Comparison of ENCODE assay signal across 8 cellular contexts in genomic region chr16:70064841-70065370, GRCh38. TPM values are rescaled to one million over a fixed set of nuclear protein-coding genes. Genes with fewer than 3 reads are reported as not detected.
A peak's percentile ranks its signal among the peaks of the same experiment; 100 is the strongest.
DNase-seq lines count a peak whose midpoint lies in the region; ATAC-seq and TF ChIP-seq lines count a peak whose summit lies in the region.
"Not testable (repeated sequence)": the region's sequence is repeated elsewhere in the genome, so short reads cannot be mapped to it uniquely, and the experiment has no call there.

No MANE protein-coding gene starts in this region.

- not testable (repeated sequence) for H3K27me3 Mint-ChIP-seq in WTC11 (ENCODE audit: low read depth)

- POLR2A ChIA-PET in WTC11 (lab: Charles Lee) = not testable (repeated sequence)

- not testable (repeated sequence) for TF ChIP-seq CTCF in GM20000 (IDR thresholded peaks at IDR 0.05; ENCODE audit: extremely low read depth, missing control alignments); WTC11 (IDR thresholded peaks at IDR 0.05)
- peak in 3 of 4 experiments; percentile 13 to 18 (median 15) for TF ChIP-seq CTCF in gastroesophageal sphincter (IDR thresholded peaks at IDR 0.05)

- peak overlapping the region; percentile 82 for H3K4me3 Mint-ChIP-seq in WTC11

- H3K4me1 Mint-ChIP-seq in WTC11 = peaks cover 15% of the 10 kb centered on the region

- H3K27ac ChIP-seq in gastroesophageal sphincter (peak overlapping the region; percentile 74 to 92 (median 90)), muscle layer of duodenum (ENCODE audit: low read length) (peak overlapping the region; percentile 31)

- H3K9me3 Mint-ChIP-seq in WTC11 = not testable (repeated sequence)

- TF ChIP-seq POLR2A in gastroesophageal sphincter (IDR thresholded peaks at IDR 0.05) = not testable (repeated sequence)

- not testable (repeated sequence) for ATAC-seq in WTC11
- ATAC-seq in gastroesophageal sphincter = peak; percentile 44

- not testable (repeated sequence) for H3K27me3 ChIP-seq in adipocyte (replicated peaks; ENCODE audit: control insufficient read depth, insufficient read depth, low read length); gastroesophageal sphincter; muscle layer of duodenum (ENCODE audit: low read depth, low read length)

- peak overlapping the region; percentile 72 for H3K9ac ChIP-seq in adipocyte (ENCODE audit: low read length)

- CTCF ChIA-PET in WTC11 (lab: Charles Lee) = not testable (repeated sequence)

- H3K4me1 ChIP-seq in adipocyte (ENCODE audit: control insufficient read depth, insufficient read depth, low read length); muscle layer of duodenum (ENCODE audit: control insufficient read depth in 1 of 2, insufficient read depth in 2 of 2, low read length in 2 of 2): not testable (repeated sequence)
- peaks cover 0 to 32% (median 0%) of the 10 kb centered on the region in 3 donors for H3K4me1 ChIP-seq in gastroesophageal sphincter

- H3K36me3 ChIP-seq in adipocyte (ENCODE audit: control insufficient read depth, insufficient read depth, low read length, severe bottlenecking); gastroesophageal sphincter; muscle layer of duodenum (ENCODE audit: control insufficient read depth in 1 of 2, insufficient read depth in 2 of 2, low read length in 2 of 2): not testable (repeated sequence)

- DNase-seq in AG08395 (ENCODE audit: low spot score) (peak; percentile 2), GM20000 (ENCODE audit: low spot score) (peak; percentile 10), LHCN-M2 (ENCODE audit: low read depth) (peak; percentile 3), WTC11 (ENCODE audit: low spot score) (peak; percentile 20), adipocyte (ENCODE audit: low read depth) (peak; percentile 68)
- DNase-seq in stimulated activated CD4-positive, alpha-beta T cell treated with anti-CD3 and anti-CD28 coated beads, Interleukin-4, amount 100 ng/mL, for 1 hour = peak; percentile 76

- not testable (repeated sequence) for H3K9me3 ChIP-seq in adipocyte (ENCODE audit: control insufficient read depth, low read length); gastroesophageal sphincter; muscle layer of duodenum (ENCODE audit: control insufficient read depth in 1 of 2, low read length in 2 of 2)

- TF ChIP-seq EP300 in gastroesophageal sphincter (IDR thresholded peaks at IDR 0.05) = not testable (repeated sequence)

- 0 to 3% methylated on average over 1 to 4 of the region's 22 CpGs for WGBS in gastroesophageal sphincter (ENCODE audit: low coverage in 1 of 2), 2 donors

- not testable (repeated sequence) for H3K36me3 Mint-ChIP-seq in WTC11

- H3K4me3 ChIP-seq in adipocyte (ENCODE audit: low read length) (peak overlapping the region; percentile 81), gastroesophageal sphincter (peak overlapping the region; percentile 61 to 81), muscle layer of duodenum (ENCODE audit: low read depth in 1 of 2, low read length in 2 of 2) (peak overlapping the region; percentile 60 to 63)

- H3K27ac Mint-ChIP-seq in WTC11 = not testable (repeated sequence)

TF ChIP-seq in WTC11, 78 proteins besides CTCF, POLR2A, EP300 and RAD21:
- TF ChIP-seq PRDM15 (CRISPR knock-in tag; IDR thresholded peaks at IDR 0.05) = peak; percentile 67

RNA-seq across cellular contexts. Expression of gene PDPR, which starts 49.2 kb away (rescaled TPM):
- 11.2 and 12.7 TPM in 2 replicates for total RNA-seq in LHCN-M2 (2014; rRNA removed)
- 9.1 TPM for polyA plus RNA-seq in LHCN-M2 (2012)
- total RNA-seq in WTC11 (2021) = 27.8 to 30.3 TPM (median 28.5 TPM) in 3 replicates
- 10 to 100 TPM; 24.0 to 38.3 (median 29.8) TPM for total RNA-seq in gastroesophageal sphincter

Comparison
In these comparisons a context has a peak if more than half of its experiments do, and no peak if none do; other contexts are left out.
1. DNase-seq: peak in every context shown above with its lines; median percentile 76 in stimulated activated CD4-positive, alpha-beta T cell treated with anti-CD3 and anti-CD28 coated beads, Interleukin-4, amount 100 ng/mL, for 1 hour; 68 in adipocyte; 20 in WTC11; 10 in GM20000; 3 in LHCN-M2; 2 in AG08395.